17 cellular contexts compared by ENCODE assay signal in genomic region chr7:124179641-124180040, GRCh38.
DNase-seq lines count a peak whose midpoint lies in the region; ATAC-seq and TF ChIP-seq lines count a peak whose summit lies in the region.
"Had no signal": no experiment of that assay in that cellular context is flagged by ENCODE, and none has a peak within 500 bp of the region (broad histone marks: within the 10 kb centered on the region; RNA-seq: fewer than 3 reads in every experiment).

No MANE protein-coding gene starts in this region.

- H3K4ac ChIP-seq in neuronal stem cell (ENCODE audit: low read length): no peak overlapping the region

- intact Hi-C loops in Right ventricle myocardium superior (cut with DNase I) (no loop called here), left ventricle myocardium superior (cut with micrococcal nuclease) (no loop called here), cardiac septum (cut with DNase I) (no loop called here)

- H3K9me3 ChIP-seq in right atrium auricular region: no peaks in the 10 kb centered on the region
- peaks cover 2 to 4% of the 10 kb centered on the region in 2 donors for H3K9me3 ChIP-seq in neuronal stem cell (replicated peaks in 1 of 2; ENCODE audit: control insufficient read depth in 2 of 2, insufficient read depth in 1 of 2, low read depth in 1 of 2, low read length in 2 of 2)
- H3K9me3 ChIP-seq: A549 had no signal

- H3K27ac ChIP-seq in right atrium auricular region (no peak overlapping the region), neuronal stem cell (replicated peaks; ENCODE audit: low read length) (no peak overlapping the region)
- H3K27ac ChIP-seq: 22Rv1; A549; BLaER1 treated with 17β-estradiol and CSF1 and Interleukin-3, amounts not matched to agents 10 nM and 100 nM; C4-2B had no signal

- H3K18ac ChIP-seq in neuronal stem cell (ENCODE audit: low read length): no peak overlapping the region

- no peak overlapping the region for H3K4me2 ChIP-seq in neuronal stem cell (ENCODE audit: insufficient read depth, low read length, poor library complexity, severe bottlenecking)
- H3K4me2 ChIP-seq: A549; BLaER1 treated with 17β-estradiol and CSF1 and Interleukin-3, amounts not matched to agents 10 nM and 100 nM had no signal

- H3K27me3 ChIP-seq in right atrium auricular region (no peaks in the 10 kb centered on the region), neuronal stem cell (ENCODE audit: control insufficient read depth in 3 of 3, insufficient read depth in 3 of 3, low read depth in 1 of 3, low read length in 3 of 3) (peaks cover 0 to 3% (median 0%) of the 10 kb centered on the region in 3 experiments)
- H3K27me3 ChIP-seq: BLaER1 treated with 17β-estradiol and CSF1 and Interleukin-3, amounts not matched to agents 10 nM and 100 nM had no signal

- no peak overlapping the region for H4K8ac ChIP-seq in neuronal stem cell (ENCODE audit: low read depth, low read length)

- no peak overlapping the region for H2BK5ac ChIP-seq in neuronal stem cell (ENCODE audit: low read length)

- ATAC-seq in Right ventricle myocardium superior (ENCODE audit: poor library complexity) (peak; percentile 58), left ventricle myocardium superior (peak; percentile 45), HG02870 (IDR thresholded peaks at IDR 0.05; ENCODE audit: unreplicated experiment) (no peak)
- ATAC-seq: A549; CD8-positive, alpha-beta T cell had no signal

- H3K23ac ChIP-seq in neuronal stem cell (ENCODE audit: low read depth, low read length, poor library complexity): no peak overlapping the region

- H3K4me1 ChIP-seq in right atrium auricular region (no peaks in the 10 kb centered on the region), neuronal stem cell (ENCODE audit: control insufficient read depth in 2 of 2, insufficient read depth in 1 of 2, low read depth in 1 of 2, low read length in 2 of 2) (no peaks in the 10 kb centered on the region)
- H3K4me1 ChIP-seq: A549; BLaER1 treated with 17β-estradiol and CSF1 and Interleukin-3, amounts not matched to agents 10 nM and 100 nM; Caco-2 had no signal

- H3K79me1 ChIP-seq in neuronal stem cell (ENCODE audit: low read depth, low read length): no peaks in the 10 kb centered on the region

- H2BK120ac ChIP-seq in neuronal stem cell (ENCODE audit: low read depth, low read length): no peak overlapping the region

- H4K91ac ChIP-seq in neuronal stem cell (ENCODE audit: low read depth, low read length, poor library complexity): no peak overlapping the region

- H3K4me3 ChIP-seq in right atrium auricular region: no peak overlapping the region
- H3K4me3 ChIP-seq in neuronal stem cell (ENCODE audit: low read length in 2 of 2): no peak overlapping the region
- H3K4me3 ChIP-seq: A549; BLaER1 treated with 17β-estradiol and CSF1 and Interleukin-3, amounts not matched to agents 10 nM and 100 nM had no signal

- H3K36me3 ChIP-seq in right atrium auricular region: no peaks in the 10 kb centered on the region
- no peaks in the 10 kb centered on the region for H3K36me3 ChIP-seq in neuronal stem cell (replicated peaks in 1 of 2; ENCODE audit: control insufficient read depth in 2 of 2, insufficient read depth in 2 of 2, low read length in 2 of 2)
- H3K36me3 ChIP-seq: BLaER1 treated with 17β-estradiol and CSF1 and Interleukin-3, amounts not matched to agents 10 nM and 100 nM had no signal

- DNase-seq in Right ventricle myocardium superior: no peak
- DNase-seq in right atrium auricular region (ENCODE audit: low spot score): no peak
- DNase-seq in left ventricle myocardium superior: no peak
- DNase-seq in cardiac septum (ENCODE audit: low spot score): no peak
- no peak for DNase-seq in neuronal stem cell (ENCODE audit: low spot score)
- DNase-seq: AML-193; Caco-2; Calu3; CD4-positive, alpha-beta T cell; CD8-positive, alpha-beta T cell; DMS79 treated with DMSO at 0.1 percent for 48 hours; GF-D8 had no signal

- WGBS in neuronal stem cell (ENCODE audit: extremely low coverage in 2 of 2, insufficient read length in 2 of 2, insufficient replicate concordance in 1 of 2), 2 donors: no CpG with 5 or more reads among the region's 2 CpGs

- no peak overlapping the region for H3K14ac ChIP-seq in neuronal stem cell (ENCODE audit: low read length)

- no peak overlapping the region for H2BK12ac ChIP-seq in neuronal stem cell (ENCODE audit: low read length)

- H3K9ac ChIP-seq in neuronal stem cell (ENCODE audit: low read depth, low read length, poor library complexity): no peak overlapping the region
- H3K9ac ChIP-seq: BLaER1 treated with 17β-estradiol and CSF1 and Interleukin-3, amounts not matched to agents 10 nM and 100 nM had no signal

- peak overlapping the region; percentile 67 for H2AFZ ChIP-seq in neuronal stem cell (ENCODE audit: low read length)

- peak in 1 of 2 donors; percentile 35 for TF ChIP-seq CTCF in right atrium auricular region (IDR thresholded peaks at IDR 0.05)

- H2AK5ac ChIP-seq in neuronal stem cell (ENCODE audit: low read depth, low read length): no peak overlapping the region

- no peak overlapping the region for H2BK15ac ChIP-seq in neuronal stem cell (ENCODE audit: low read length)
